34 cellular contexts compared by ENCODE assay signal in genomic region chr10:127207081-127207480, GRCh38. TPM values are rescaled to one million over a fixed set of nuclear protein-coding genes. Genes with fewer than 3 reads are reported as not detected.
"Had no signal": no experiment of that assay in that cellular context is flagged by ENCODE, and none has a peak within 500 bp of the region (broad histone marks: within the 10 kb centered on the region; RNA-seq: fewer than 3 reads in every experiment).

No MANE protein-coding gene starts in this region.

- H3K4me1 Mint-ChIP-seq: activated CD4-positive, alpha-beta T cell treated with anti-CD3 and anti-CD28 coated beads for 36 hours; activated CD4-positive, alpha-beta T cell treated with anti-CD3 and anti-CD28 coated beads, Interleukin-2, amount 10 ng/mL, durations not matched to agents 24 days and 14 days; activated CD8-positive, alpha-beta memory T cell treated with anti-CD3 and anti-CD28 coated beads, Interleukin-2, amount 10 ng/mL, durations not matched to agents 7 days and 5 days; activated naive CD4-positive, alpha-beta T cell treated with anti-CD3 and anti-CD28 coated beads, Interleukin-2, amount 50 U/mL, for 24 hours; activated naive CD8-positive, alpha-beta T cell treated with anti-CD3 and anti-CD28 coated beads for 36 hours; activated naive CD8-positive, alpha-beta T cell treated with anti-CD3 and anti-CD28 coated beads, Interleukin-2, amount 50 U/mL, for 24 hours had no signal

- H3K27ac Mint-ChIP-seq: activated CD4-positive, alpha-beta memory T cell treated with anti-CD3 and anti-CD28 coated beads for 36 hours; activated CD4-positive, alpha-beta T cell treated with anti-CD3 and anti-CD28 coated beads for 36 hours; activated CD4-positive, alpha-beta T cell treated with anti-CD3 and anti-CD28 coated beads, Interleukin-2, amount 10 ng/mL, durations not matched to agents 24 days and 14 days; activated CD8-positive, alpha-beta memory T cell treated with anti-CD3 and anti-CD28 coated beads, Interleukin-2, amount 10 ng/mL, durations not matched to agents 7 days and 5 days; activated CD8-positive, alpha-beta T cell treated with anti-CD3 and anti-CD28 coated beads, Interleukin-2, amount 10 ng/mL, durations not matched to agents 7 days and 5 days; activated naive CD4-positive, alpha-beta T cell treated with anti-CD3 and anti-CD28 coated beads for 36 hours; activated naive CD4-positive, alpha-beta T cell treated with anti-CD3 and anti-CD28 coated beads, Interleukin-2, amount 50 U/mL, for 24 hours; activated naive CD8-positive, alpha-beta T cell treated with anti-CD3 and anti-CD28 coated beads for 36 hours; activated naive CD8-positive, alpha-beta T cell treated with anti-CD3 and anti-CD28 coated beads, Interleukin-2, amount 50 U/mL, for 24 hours; activated T-helper 1 cell treated with anti-CD3 and anti-CD28 coated beads, Interleukin-12 subunit alpha, Interleukin-12 subunit beta, Interleukin-2, Interleukin-4 antibody, amounts not matched to agents 30 ng/mL and 10 ng/mL and 1 ng/mL, durations not matched to agents 14 hours and 24 hours and 36 hours; activated T-helper 2 cell treated with anti-CD3 and anti-CD28 coated beads, Interferon-gamma antibody, Interleukin-2, Interleukin-4, amounts not matched to agents 10 μg/mL and 5 μg/mL and 100 μg/mL, durations not matched to agents 14 hours and 24 hours and 36 hours; brain; effector memory CD8-positive, alpha-beta T cell had no signal

- H3K27me3 Mint-ChIP-seq: activated CD4-positive, alpha-beta memory T cell treated with anti-CD3 and anti-CD28 coated beads for 36 hours; activated CD4-positive, alpha-beta T cell treated with anti-CD3 and anti-CD28 coated beads for 36 hours; activated CD4-positive, alpha-beta T cell treated with anti-CD3 and anti-CD28 coated beads, Interleukin-2, amount 10 ng/mL, durations not matched to agents 24 days and 14 days; activated CD8-positive, alpha-beta memory T cell treated with anti-CD3 and anti-CD28 coated beads, Interleukin-2, amount 10 ng/mL, durations not matched to agents 7 days and 5 days; activated naive CD4-positive, alpha-beta T cell treated with anti-CD3 and anti-CD28 coated beads, Interleukin-2, amount 50 U/mL, for 24 hours; activated naive CD8-positive, alpha-beta T cell treated with anti-CD3 and anti-CD28 coated beads for 36 hours; activated naive CD8-positive, alpha-beta T cell treated with anti-CD3 and anti-CD28 coated beads, Interleukin-2, amount 50 U/mL, for 24 hours; effector memory CD8-positive, alpha-beta T cell had no signal

- H3K36me3 Mint-ChIP-seq: activated CD4-positive, alpha-beta memory T cell treated with anti-CD3 and anti-CD28 coated beads for 36 hours; activated CD8-positive, alpha-beta memory T cell treated with anti-CD3 and anti-CD28 coated beads, Interleukin-2, amount 10 ng/mL, durations not matched to agents 7 days and 5 days; activated naive CD4-positive, alpha-beta T cell treated with anti-CD3 and anti-CD28 coated beads, Interleukin-2, amount 50 U/mL, for 24 hours; activated naive CD8-positive, alpha-beta T cell treated with anti-CD3 and anti-CD28 coated beads for 36 hours; brain had no signal

- H3K36me3 ChIP-seq: adrenal gland, breast epithelium, gastrocnemius medialis had no signal

- H3K27me3 ChIP-seq: adrenal gland, ascending aorta, breast epithelium, esophagus muscularis mucosa, foreskin keratinocyte, gastrocnemius medialis, heart left ventricle had no signal

- H3K4me3 ChIP-seq: adrenal gland, ascending aorta, breast epithelium, esophagus muscularis mucosa, gastrocnemius medialis, heart left ventricle had no signal

- H3K27ac ChIP-seq: adrenal gland, ascending aorta, breast epithelium, esophagus muscularis mucosa, foreskin keratinocyte, gastrocnemius medialis, heart left ventricle had no signal

- H3K9me3 Mint-ChIP-seq: activated CD4-positive, alpha-beta memory T cell treated with anti-CD3 and anti-CD28 coated beads for 36 hours; activated CD4-positive, alpha-beta T cell treated with anti-CD3 and anti-CD28 coated beads, Interleukin-2, amount 10 ng/mL, durations not matched to agents 24 days and 14 days; activated naive CD4-positive, alpha-beta T cell treated with anti-CD3 and anti-CD28 coated beads for 36 hours; activated naive CD4-positive, alpha-beta T cell treated with anti-CD3 and anti-CD28 coated beads, Interleukin-2, amount 50 U/mL, for 24 hours; activated naive CD8-positive, alpha-beta T cell treated with anti-CD3 and anti-CD28 coated beads for 36 hours; activated naive CD8-positive, alpha-beta T cell treated with anti-CD3 and anti-CD28 coated beads, Interleukin-2, amount 50 U/mL, for 24 hours; activated T-helper 1 cell treated with anti-CD3 and anti-CD28 coated beads, Interleukin-12 subunit alpha, Interleukin-12 subunit beta, Interleukin-2, Interleukin-4 antibody, amounts not matched to agents 30 ng/mL and 10 ng/mL and 1 ng/mL, durations not matched to agents 14 hours and 24 hours and 36 hours; activated T-helper 2 cell treated with anti-CD3 and anti-CD28 coated beads, Interferon-gamma antibody, Interleukin-2, Interleukin-4, amounts not matched to agents 10 μg/mL and 5 μg/mL and 100 μg/mL, durations not matched to agents 14 hours and 24 hours and 36 hours; brain; effector memory CD8-positive, alpha-beta T cell had no signal

- ATAC-seq: activated CD4-positive, alpha-beta T cell treated with anti-CD3 and anti-CD28 coated beads for 36 hours; activated CD8-positive, alpha-beta memory T cell treated with anti-CD3 and anti-CD28 coated beads, Interleukin-2, amount 10 ng/mL, durations not matched to agents 7 days and 5 days; activated CD8-positive, alpha-beta T cell treated with anti-CD3 and anti-CD28 coated beads, Interleukin-2, amount 10 ng/mL, durations not matched to agents 7 days and 5 days; activated naive CD8-positive, alpha-beta T cell treated with anti-CD3 and anti-CD28 coated beads, Interleukin-2, amount 50 U/mL, for 24 hours; effector memory CD8-positive, alpha-beta T cell; foreskin keratinocyte; gastrocnemius medialis; heart left ventricle had no signal

- H3K4me1 ChIP-seq: adrenal gland, ascending aorta, breast epithelium, esophagus muscularis mucosa, foreskin keratinocyte, gastrocnemius medialis had no signal

- H3K4me3 Mint-ChIP-seq: activated CD4-positive, alpha-beta memory T cell treated with anti-CD3 and anti-CD28 coated beads for 36 hours; activated CD4-positive, alpha-beta T cell treated with anti-CD3 and anti-CD28 coated beads for 36 hours; activated CD4-positive, alpha-beta T cell treated with anti-CD3 and anti-CD28 coated beads, Interleukin-2, amount 10 ng/mL, durations not matched to agents 24 days and 14 days; activated CD8-positive, alpha-beta memory T cell treated with anti-CD3 and anti-CD28 coated beads, Interleukin-2, amount 10 ng/mL, durations not matched to agents 7 days and 5 days; activated CD8-positive, alpha-beta T cell treated with anti-CD3 and anti-CD28 coated beads, Interleukin-2, amount 10 ng/mL, durations not matched to agents 7 days and 5 days; activated naive CD4-positive, alpha-beta T cell treated with anti-CD3 and anti-CD28 coated beads for 36 hours; activated naive CD4-positive, alpha-beta T cell treated with anti-CD3 and anti-CD28 coated beads, Interleukin-2, amount 50 U/mL, for 24 hours; activated naive CD8-positive, alpha-beta T cell treated with anti-CD3 and anti-CD28 coated beads for 36 hours; activated naive CD8-positive, alpha-beta T cell treated with anti-CD3 and anti-CD28 coated beads, Interleukin-2, amount 50 U/mL, for 24 hours; activated T-helper 1 cell treated with anti-CD3 and anti-CD28 coated beads, Interleukin-12 subunit alpha, Interleukin-12 subunit beta, Interleukin-2, Interleukin-4 antibody, amounts not matched to agents 30 ng/mL and 10 ng/mL and 1 ng/mL, durations not matched to agents 14 hours and 24 hours and 36 hours; brain; effector memory CD8-positive, alpha-beta T cell had no signal

- H3K9me3 ChIP-seq: adrenal gland, ascending aorta, breast epithelium, esophagus muscularis mucosa, gastrocnemius medialis, heart left ventricle had no signal

- DNase-seq: activated CD4-positive, alpha-beta memory T cell treated with anti-CD3 and anti-CD28 coated beads for 36 hours; activated CD4-positive, alpha-beta T cell treated with anti-CD3 and anti-CD28 coated beads for 36 hours; activated CD4-positive, alpha-beta T cell treated with anti-CD3 and anti-CD28 coated beads, Interleukin-2, amount 10 ng/mL, durations not matched to agents 24 days and 14 days; activated CD4-positive, CD25-positive, alpha-beta regulatory T cell; activated CD4-positive, CD25-positive, alpha-beta regulatory T cell treated with anti-CD3 and anti-CD28 coated beads, Interleukin-2, amount 50 U/mL, for 72 hours; activated CD8-positive, alpha-beta memory T cell treated with anti-CD3 and anti-CD28 coated beads, Interleukin-2, amount 10 ng/mL, durations not matched to agents 7 days and 5 days; activated CD8-positive, alpha-beta memory T cell treated with anti-CD3 and anti-CD28 coated beads, Interleukin-2, amount 50 U/mL, for 4 hours; activated CD8-positive, alpha-beta T cell treated with anti-CD3 and anti-CD28 coated beads, Interleukin-2, amount 10 ng/mL, durations not matched to agents 7 days and 5 days; activated effector memory CD4-positive, alpha-beta T cell treated with anti-CD3 and anti-CD28 coated beads, Interleukin-2, amount 50 U/mL, for 16 hours; activated naive CD4-positive, alpha-beta T cell treated with anti-CD3 and anti-CD28 coated beads for 36 hours; activated naive CD8-positive, alpha-beta T cell treated with anti-CD3 and anti-CD28 coated beads for 36 hours; activated naive CD8-positive, alpha-beta T cell treated with anti-CD3 and anti-CD28 coated beads, Interleukin-2, amount 50 U/mL, for 24 hours; activated T-cell treated with anti-CD3 and anti-CD28 coated beads, Interleukin-2, amount 50 U/mL, for 1 hour; activated T-cell treated with anti-CD3 and anti-CD28 coated beads, Interleukin-2, amount 50 U/mL, for 48 hours; adrenal gland; caudate nucleus; cortex of kidney; dermis blood vessel endothelial cell; effector CD4-positive, alpha-beta T cell; effector memory CD8-positive, alpha-beta T cell; foreskin keratinocyte; gastrocnemius medialis; glutamatergic neuron; heart left ventricle; T-helper 2 cell had no signal

RNA-seq across cellular contexts. Expression of gene INSYN2A, which starts 10.7 kb away (rescaled TPM):
- total RNA-seq: activated CD4-positive, alpha-beta memory T cell treated with anti-CD3 and anti-CD28 coated beads for 36 hours; activated CD4-positive, alpha-beta T cell treated with anti-CD3 and anti-CD28 coated beads for 36 hours; activated CD4-positive, alpha-beta T cell treated with anti-CD3 and anti-CD28 coated beads, Interleukin-2, amount 10 ng/mL, durations not matched to agents 24 days and 14 days; activated CD8-positive, alpha-beta memory T cell treated with anti-CD3 and anti-CD28 coated beads for 36 hours; activated CD8-positive, alpha-beta memory T cell treated with anti-CD3 and anti-CD28 coated beads, Interleukin-2, amount 10 ng/mL, durations not matched to agents 7 days and 5 days; activated CD8-positive, alpha-beta T cell treated with anti-CD3 and anti-CD28 coated beads, Interleukin-2, amount 10 ng/mL, durations not matched to agents 7 days and 5 days; activated naive CD4-positive, alpha-beta T cell treated with anti-CD3 and anti-CD28 coated beads for 36 hours; activated naive CD8-positive, alpha-beta T cell treated with anti-CD3 and anti-CD28 coated beads for 36 hours; activated T-helper 1 cell treated with anti-CD3 and anti-CD28 coated beads, Interleukin-12 subunit alpha, Interleukin-12 subunit beta, Interleukin-2, Interleukin-4 antibody, amounts not matched to agents 30 ng/mL and 10 ng/mL and 1 ng/mL, durations not matched to agents 14 hours and 24 hours and 36 hours; activated T-helper 2 cell treated with anti-CD3 and anti-CD28 coated beads, Interferon-gamma antibody, Interleukin-2, Interleukin-4, amounts not matched to agents 10 μg/mL and 5 μg/mL and 100 μg/mL, durations not matched to agents 14 hours and 24 hours and 36 hours; adrenal gland; ascending aorta; dermis blood vessel endothelial cell; foreskin keratinocyte; gastrocnemius medialis; T-helper 1 cell treated with Interleukin-12 subunit alpha and Interleukin-12 subunit beta and Interleukin-4 antibody, amounts not matched to agents 30 ng/mL and 1 ng/mL, for 36 hours had no signal
- polyA plus RNA-seq: foreskin keratinocyte had no signal
